16 cellular contexts compared by ENCODE assay signal in the genomic region with DNA sequence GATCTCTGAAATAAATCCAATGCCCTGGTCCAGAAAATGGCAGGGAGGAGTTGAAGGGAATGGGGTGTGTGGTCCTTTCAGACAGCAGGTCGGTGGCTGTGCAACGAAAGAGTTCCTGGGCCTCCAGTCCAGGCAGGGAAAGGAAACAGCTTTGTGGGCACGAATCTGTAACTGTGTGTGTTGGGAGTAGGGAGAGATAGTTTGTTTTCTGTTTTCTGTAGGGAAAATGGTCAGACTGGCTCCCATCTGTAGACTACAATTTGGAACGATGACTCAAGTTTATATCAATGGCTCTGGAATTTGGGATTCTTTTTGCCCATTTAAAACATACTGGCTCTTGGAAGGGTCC. TPM values are rescaled to one million over a fixed set of nuclear protein-coding genes. Genes with fewer than 3 reads are reported as not detected.
DNase-seq lines count a peak whose midpoint lies in the region; ATAC-seq, FAIRE-seq and TF ChIP-seq lines count a peak whose summit lies in the region.
"Had no signal": no experiment of that assay in that cellular context is flagged by ENCODE, and none has a peak within 500 bp of the region (broad histone marks: within the 10 kb centered on the region; RNA-seq: fewer than 3 reads in every experiment).

No MANE protein-coding gene starts in this region.

- no peaks in the 10 kb centered on the region for H3K9me2 ChIP-seq in Karpas-422 (replicated peaks; ENCODE audit: insufficient read depth, low read length)

- H4K20me1 ChIP-seq in endothelial cell of umbilical vein (replicated peaks; ENCODE audit: control insufficient read depth, extremely low read depth, insufficient read depth, low read length) (no peaks in the 10 kb centered on the region), Karpas-422 (ENCODE audit: insufficient read depth, low read depth, low read length) (no peaks in the 10 kb centered on the region)

- POLR2A ChIA-PET in endothelial cell of umbilical vein (lab: Charles Lee) = interaction anchor here (1.1 to 1.7 kb wide), 3 partner anchors 9 to 12 kb away, joined by 4 to 5 read pairs (median 5); no protein-coding TSS in a partner anchor

- H2AFZ ChIP-seq in endothelial cell of umbilical vein (ENCODE audit: low read depth, low read length) = no peak overlapping the region
- no peak overlapping the region for H2AFZ ChIP-seq in Karpas-422 (ENCODE audit: low read length)

- TF ChIP-seq POLR2A in endothelial cell of umbilical vein (IDR thresholded peaks at IDR 0.05; ENCODE audit: low read depth, low read length) = no peak
- no peak for TF ChIP-seq POLR2A in gastrocnemius medialis (IDR thresholded peaks at IDR 0.05)
- no peak for TF ChIP-seq POLR2A in GM12891 (IDR thresholded peaks at IDR 0.05; ENCODE audit: low read depth, low read length)

- H3K4me3 ChIP-seq in endothelial cell of umbilical vein (replicated peaks in 1 of 3; ENCODE audit: insufficient read depth in 1 of 3, low read depth in 1 of 3, low read length in 3 of 3) (peak overlapping the region; percentile 31 to 98 (median 63)), gastrocnemius medialis (peak overlapping the region; percentile 62 to 88 (median 77)), Karpas-422 (ENCODE audit: low read length) (no peak overlapping the region)
- H3K4me3 ChIP-seq: K562, testis had no signal

- H3K4me2 ChIP-seq in endothelial cell of umbilical vein (ENCODE audit: insufficient read depth, low read length) (peak overlapping the region; percentile 70), Karpas-422 (ENCODE audit: low read depth, low read length, poor library complexity, severe bottlenecking) (no peak overlapping the region)

- no peaks in the 10 kb centered on the region for H3K9me1 ChIP-seq in endothelial cell of umbilical vein (replicated peaks; ENCODE audit: control insufficient read depth, extremely low read depth, insufficient read depth, low read length)

- FAIRE-seq in endothelial cell of umbilical vein (lab: Jason Lieb, UNC) = no peak
- no peak for FAIRE-seq in GM12891 (lab: Jason Lieb, UNC)
- FAIRE-seq: K562 had no signal

- H3K9ac ChIP-seq in endothelial cell of umbilical vein (replicated peaks; ENCODE audit: extremely low read depth, insufficient read depth, low read length) = peak overlapping the region; percentile 85
- H3K9ac ChIP-seq in Karpas-422 (ENCODE audit: low read length) = no peak overlapping the region

- H3K27me3 ChIP-seq in endothelial cell of umbilical vein (ENCODE audit: control insufficient read depth in 2 of 2, insufficient read depth in 2 of 2, low read length in 2 of 2) = no peaks in the 10 kb centered on the region
- no peaks in the 10 kb centered on the region for H3K27me3 ChIP-seq in gastrocnemius medialis
- no peaks in the 10 kb centered on the region for H3K27me3 ChIP-seq in Karpas-422 (ENCODE audit: low read length)

- in situ Hi-C loops in gastrocnemius medialis (cut with MboI; ENCODE audit: low sequenced_read_pairs in 4 of 4) = loop anchor here in 2 of 4 donors (5.0 to 25.0 kb wide), 3 partner anchors 956 to 1311 kb away; partner anchors contain the start of genes CBX3 (in 1 of the 2) and HNRNPA2B1 (in 1 of the 2)

- H3K79me2 ChIP-seq in endothelial cell of umbilical vein (ENCODE audit: control insufficient read depth, insufficient read depth, low read length) = peaks cover 98% of the 10 kb centered on the region
- no peaks in the 10 kb centered on the region for H3K79me2 ChIP-seq in Karpas-422 (ENCODE audit: low read length)

- TF ChIP-seq CTCF in endothelial cell of umbilical vein (IDR thresholded peaks at IDR 0.05; ENCODE audit: extremely low read depth in 1 of 2, insufficient read depth in 1 of 2, low read depth in 1 of 2, low read length in 2 of 2) (no peak), gastrocnemius medialis (IDR thresholded peaks at IDR 0.05 in 4 of 5, conservative IDR thresholded peaks at IDR 0.05 in 1 of 5) (no peak)

- H3K27ac ChIP-seq in endothelial cell of umbilical vein (ENCODE audit: insufficient read depth, low read depth, low read length) = peak overlapping the region; percentile 91
- H3K27ac ChIP-seq in gastrocnemius medialis = peak overlapping the region; percentile 90 to 99 (median 95)
- H3K27ac ChIP-seq in Karpas-422 (ENCODE audit: low read length) = no peak overlapping the region
- H3K27ac ChIP-seq: neutrophil, testis had no signal

- dilution Hi-C loops in endothelial cell of umbilical vein (cut with MboI; ENCODE audit: extremely low pct_ligation_motif_present, low sequenced_read_pairs) = loop anchor here (10.0 to 25.0 kb wide), 3 partner anchors 313 to 981 kb away; no protein-coding TSS in a partner anchor

- no peaks in the 10 kb centered on the region for H3K9me3 ChIP-seq in endothelial cell of umbilical vein (replicated peaks; ENCODE audit: control insufficient read depth, insufficient read depth, low read length)
- H3K9me3 ChIP-seq in gastrocnemius medialis = no peaks in the 10 kb centered on the region
- no peaks in the 10 kb centered on the region for H3K9me3 ChIP-seq in Karpas-422 (ENCODE audit: low read length)
- H3K9me3 ChIP-seq: neutrophil, testis had no signal

- no peak for ATAC-seq in gastrocnemius medialis
- ATAC-seq: K562 had no signal

- DNase-seq in EH (ENCODE audit: low read depth) = peak; percentile 89
- DNase-seq in HT1080 (ENCODE audit: low read depth) = peak; percentile 49
- DNase-seq in endothelial cell of umbilical vein (ENCODE audit: low read depth, low spot score) = no peak
- peak in 1 of 2 donors; percentile 17 for DNase-seq in gastrocnemius medialis
- no peak for DNase-seq in middle frontal gyrus (ENCODE audit: extremely low spot score, low spot score)
- DNase-seq in GM12891 (ENCODE audit: insufficient read length, low spot score) = no peak
- DNase-seq in AG08396 (ENCODE audit: low spot score) = no peak
- DNase-seq in Karpas-422 = no peak
- DNase-seq: activated naive CD8-positive, alpha-beta T cell treated with anti-CD3 and anti-CD28 coated beads for 36 hours; DMS53; stimulated activated CD4-positive, alpha-beta T cell treated with anti-CD3 and anti-CD28 coated beads, Interleukin-2, amount 100 ng/mL, for 48 hours; testis had no signal

- H3K36me3 ChIP-seq in endothelial cell of umbilical vein (ENCODE audit: control insufficient read depth in 2 of 2, extremely low read depth in 1 of 2, insufficient read depth in 2 of 2, low read length in 2 of 2) = peaks cover 2 to 7% of the 10 kb centered on the region in 2 experiments
- H3K36me3 ChIP-seq in gastrocnemius medialis = no peaks in the 10 kb centered on the region
- no peaks in the 10 kb centered on the region for H3K36me3 ChIP-seq in Karpas-422 (ENCODE audit: insufficient read depth, low read length)
- H3K36me3 ChIP-seq: neutrophil had no signal

- intact Hi-C loops in endothelial cell of umbilical vein (cut with micrococcal nuclease) = loop anchor here (2.0 kb wide), 1 partner anchor 49 kb away; no protein-coding TSS in a partner anchor
- intact Hi-C loops in gastrocnemius medialis (cut with DNase I; ENCODE audit: low total_unique reads) = loop anchor here (5.0 to 10.0 kb wide), 2 partner anchors 36 to 1403 kb away; partner anchors contain the start of gene HOXA4

- H3K4me1 ChIP-seq in endothelial cell of umbilical vein (ENCODE audit: control insufficient read depth, extremely low read depth, insufficient read depth, low read length) = peaks cover 45% of the 10 kb centered on the region
- H3K4me1 ChIP-seq in gastrocnemius medialis = peaks cover 9 to 51% of the 10 kb centered on the region in 2 donors
- no peaks in the 10 kb centered on the region for H3K4me1 ChIP-seq in Karpas-422 (ENCODE audit: low read length)

- BruUV-seq in endothelial cell of umbilical vein (replicated peaks; lab: Mats Ljungman, UMichigan) = no TSS peak

- CTCF ChIA-PET in endothelial cell of umbilical vein (lab: Charles Lee) = interaction anchor here (0.7 to 7.4 kb wide), 8 partner anchors 9 to 798 kb away, joined by 3 to 86 read pairs (median 9); partner anchors contain the start of genes HOXA3, HOXA5 and HOXA6

RNA-seq across cellular contexts. Expression of gene HOXA9, which starts 2.6 kb away (rescaled TPM):
- total RNA-seq in HT1080 (2014; rRNA removed; shearing (Covaris generic)) = 33.8 and 45.8 TPM in 2 replicates
- polyA plus RNA-seq in HT1080 (2015; cell fraction: cytosol; rRNA removed) = 51.8 and 53.3 TPM in 2 replicates
- polyA plus RNA-seq in HT1080 (2015; cell fraction: nucleus; rRNA removed) = 78.8 and 88.3 TPM in 2 replicates
- total RNA-seq in endothelial cell of umbilical vein = 61.6 and 62.9 TPM in 2 replicates
- polyA plus RNA-seq in endothelial cell of umbilical vein = 47.2 and 84.1 TPM in 2 replicates
- polyA plus RNA-seq in endothelial cell of umbilical vein (2011; cell fraction: cytosol; rRNA removed) = 44.6 and 46.3 TPM in 2 replicates
- polyA plus RNA-seq in endothelial cell of umbilical vein (2011; cell fraction: nucleus; rRNA removed) = 94.3 and 108 TPM in 2 replicates
- 32.3 and 47.7 TPM in 2 replicates for polyA plus RNA-seq in endothelial cell of umbilical vein (2012)
- 8.0 and 11.3 TPM in 2 replicates for polyA minus RNA-seq in endothelial cell of umbilical vein
- not detected for polyA minus RNA-seq in endothelial cell of umbilical vein (2011; cell fraction: cytosol; rRNA and poly(A)+ RNA removed)
- polyA minus RNA-seq in endothelial cell of umbilical vein (2011; cell fraction: nucleus; rRNA and poly(A)+ RNA removed) = 14.0 and 22.7 TPM in 2 replicates
- total RNA-seq in gastrocnemius medialis = 10 to 100 TPM; 18.9 to 30.3 (median 19.5) TPM
- not detected for polyA plus RNA-seq in GM12891 (2012; ENCODE audit: low read depth, missing spikeins)
- total RNA-seq in Karpas-422 (2014; rRNA removed; shearing (Covaris generic); ENCODE audit: low replicate concordance) = not detected in 2 replicates
- total RNA-seq: activated naive CD8-positive, alpha-beta T cell treated with anti-CD3 and anti-CD28 coated beads for 36 hours; endodermal cell; K562; Right ventricle myocardium superior had no signal
- polyA plus RNA-seq: K562 had no signal

RNA-seq across cellular contexts. Expression of gene HOXA10, which starts 6.2 kb away (rescaled TPM):
- 22.7 and 29.3 TPM in 2 replicates for total RNA-seq in HT1080 (2014; rRNA removed; shearing (Covaris generic))
- 23.2 and 26.9 TPM in 2 replicates for polyA plus RNA-seq in HT1080 (2015; cell fraction: cytosol; rRNA removed)
- 13.9 and 15.3 TPM in 2 replicates for polyA plus RNA-seq in HT1080 (2015; cell fraction: nucleus; rRNA removed)
- total RNA-seq in endothelial cell of umbilical vein (24.4 and 27.6 TPM in 2 replicates), gastrocnemius medialis (10 to 100 TPM; 24.6 to 61.2 (median 40.0) TPM)
- 23.7 and 30.3 TPM in 2 replicates for polyA plus RNA-seq in endothelial cell of umbilical vein
- 15.8 and 19.0 TPM in 2 replicates for polyA plus RNA-seq in endothelial cell of umbilical vein (2011; cell fraction: cytosol; rRNA removed)
- polyA plus RNA-seq in endothelial cell of umbilical vein (2011; cell fraction: nucleus; rRNA removed) = 16.7 TPM in 2 replicates
- polyA plus RNA-seq in endothelial cell of umbilical vein (2012) = 15.1 and 20.3 TPM in 2 replicates
- polyA minus RNA-seq in endothelial cell of umbilical vein = 24.4 and 30.3 TPM in 2 replicates
- 3.2 TPM for polyA minus RNA-seq in endothelial cell of umbilical vein (2011; cell fraction: cytosol; rRNA and poly(A)+ RNA removed)
- polyA minus RNA-seq in endothelial cell of umbilical vein (2011; cell fraction: nucleus; rRNA and poly(A)+ RNA removed) = 8.0 and 9.1 TPM in 2 replicates
- polyA plus RNA-seq in GM12891 (2012; ENCODE audit: low read depth, missing spikeins) = not detected
- not detected in 2 replicates for total RNA-seq in Karpas-422 (2014; rRNA removed; shearing (Covaris generic); ENCODE audit: low replicate concordance)
- total RNA-seq: activated naive CD8-positive, alpha-beta T cell treated with anti-CD3 and anti-CD28 coated beads for 36 hours; endodermal cell; K562; Right ventricle myocardium superior had no signal
- polyA plus RNA-seq: K562 had no signal

RNA-seq across cellular contexts. Expression of gene HOXA7, which starts 11.4 kb away (rescaled TPM):
- not detected in 2 replicates for total RNA-seq in HT1080 (2014; rRNA removed; shearing (Covaris generic))
- polyA plus RNA-seq in HT1080 (2015; cell fraction: cytosol; rRNA removed) = 0.41 and 1.0 TPM in 2 replicates
- polyA plus RNA-seq in HT1080 (2015; cell fraction: nucleus; rRNA removed) = 0.07 and 0.34 TPM in 2 replicates
- 15.6 and 18.5 TPM in 2 replicates for total RNA-seq in endothelial cell of umbilical vein
- polyA plus RNA-seq in endothelial cell of umbilical vein = 16.9 and 18.1 TPM in 2 replicates
- 13.0 and 13.8 TPM in 2 replicates for polyA plus RNA-seq in endothelial cell of umbilical vein (2011; cell fraction: cytosol; rRNA removed)
- polyA plus RNA-seq in endothelial cell of umbilical vein (2011; cell fraction: nucleus; rRNA removed) = 5.6 and 8.3 TPM in 2 replicates
- polyA plus RNA-seq in endothelial cell of umbilical vein (2012) = 13.9 and 16.0 TPM in 2 replicates
- polyA minus RNA-seq in endothelial cell of umbilical vein = 8.6 and 9.4 TPM in 2 replicates
- 5.9 TPM for polyA minus RNA-seq in endothelial cell of umbilical vein (2011; cell fraction: cytosol; rRNA and poly(A)+ RNA removed)
- polyA minus RNA-seq in endothelial cell of umbilical vein (2011; cell fraction: nucleus; rRNA and poly(A)+ RNA removed) = 3.8 and 4.1 TPM in 2 replicates
- 10 to 100 TPM in 1 of 4 donors, 1 to 10 TPM in 3; 5.3 to 12.8 (median 8.6) TPM for total RNA-seq in gastrocnemius medialis
- polyA plus RNA-seq in GM12891 (2012; ENCODE audit: low read depth, missing spikeins) = not detected
- 7.5 and 10.2 TPM in 2 replicates for total RNA-seq in Karpas-422 (2014; rRNA removed; shearing (Covaris generic); ENCODE audit: low replicate concordance)
- total RNA-seq: activated naive CD8-positive, alpha-beta T cell treated with anti-CD3 and anti-CD28 coated beads for 36 hours; endodermal cell; K562; Right ventricle myocardium superior had no signal
- polyA plus RNA-seq: K562 had no signal

RNA-seq across cellular contexts. Expression of gene HOXA3, which starts 15.5 kb away (rescaled TPM):
- not detected in 2 replicates for total RNA-seq in HT1080 (2014; rRNA removed; shearing (Covaris generic))
- polyA plus RNA-seq in HT1080 (2015; cell fraction: cytosol; rRNA removed) = 0.12 and 0.26 TPM in 2 replicates
- 0.39 and 0.65 TPM in 2 replicates for polyA plus RNA-seq in HT1080 (2015; cell fraction: nucleus; rRNA removed)
- 12.0 and 14.0 TPM in 2 replicates for total RNA-seq in endothelial cell of umbilical vein
- polyA plus RNA-seq in endothelial cell of umbilical vein = 4.2 and 4.7 TPM in 2 replicates
- polyA plus RNA-seq in endothelial cell of umbilical vein (2011; cell fraction: cytosol; rRNA removed) = 1.5 and 2.4 TPM in 2 replicates
- 14.0 and 14.1 TPM in 2 replicates for polyA plus RNA-seq in endothelial cell of umbilical vein (2011; cell fraction: nucleus; rRNA removed)
- 4.6 and 5.6 TPM in 2 replicates for polyA plus RNA-seq in endothelial cell of umbilical vein (2012)
- polyA minus RNA-seq in endothelial cell of umbilical vein = 1.6 and 2.0 TPM in 2 replicates
- not detected for polyA minus RNA-seq in endothelial cell of umbilical vein (2011; cell fraction: cytosol; rRNA and poly(A)+ RNA removed)
- 7.1 and 20.1 TPM in 2 replicates for polyA minus RNA-seq in endothelial cell of umbilical vein (2011; cell fraction: nucleus; rRNA and poly(A)+ RNA removed)
- 1 to 10 TPM in 3 of 4 donors, under 1 TPM in 1; 0.53 to 6.2 (median 3.0) TPM for total RNA-seq in gastrocnemius medialis
- not detected for polyA plus RNA-seq in GM12891 (2012; ENCODE audit: low read depth, missing spikeins)
- total RNA-seq in Karpas-422 (2014; rRNA removed; shearing (Covaris generic); ENCODE audit: low replicate concordance) = 1.3 TPM in 2 replicates
- total RNA-seq: activated naive CD8-positive, alpha-beta T cell treated with anti-CD3 and anti-CD28 coated beads for 36 hours; endodermal cell had no signal

RNA-seq across cellular contexts. Expression of gene HOXA11, which starts 17.1 kb away (rescaled TPM):
- total RNA-seq in HT1080 (2014; rRNA removed; shearing (Covaris generic)) = not detected in 2 replicates
- not detected in 2 replicates for polyA plus RNA-seq in HT1080 (2015; cell fraction: cytosol; rRNA removed)
- not detected in 2 replicates for polyA plus RNA-seq in HT1080 (2015; cell fraction: nucleus; rRNA removed)
- total RNA-seq in endothelial cell of umbilical vein (15.2 and 16.7 TPM in 2 replicates), gastrocnemius medialis (1 to 10 TPM; 5.1 to 7.9 (median 6.4) TPM)
- 10.4 and 10.8 TPM in 2 replicates for polyA plus RNA-seq in endothelial cell of umbilical vein
- 8.2 and 9.7 TPM in 2 replicates for polyA plus RNA-seq in endothelial cell of umbilical vein (2011; cell fraction: cytosol; rRNA removed)
- 4.6 and 5.5 TPM in 2 replicates for polyA plus RNA-seq in endothelial cell of umbilical vein (2011; cell fraction: nucleus; rRNA removed)
- polyA plus RNA-seq in endothelial cell of umbilical vein (2012) = 11.6 TPM in 2 replicates
- 6.6 and 8.6 TPM in 2 replicates for polyA minus RNA-seq in endothelial cell of umbilical vein
- polyA minus RNA-seq in endothelial cell of umbilical vein (2011; cell fraction: cytosol; rRNA and poly(A)+ RNA removed) = 2.8 TPM
- polyA minus RNA-seq in endothelial cell of umbilical vein (2011; cell fraction: nucleus; rRNA and poly(A)+ RNA removed) = 3.6 and 3.7 TPM in 2 replicates
- not detected for polyA plus RNA-seq in GM12891 (2012; ENCODE audit: low read depth, missing spikeins)
- total RNA-seq in Karpas-422 (2014; rRNA removed; shearing (Covaris generic); ENCODE audit: low replicate concordance) = not detected in 2 replicates
- total RNA-seq: endodermal cell, K562, Right ventricle myocardium superior had no signal
- polyA plus RNA-seq: K562 had no signal

Comparison
In these comparisons a context has a peak if more than half of its experiments do, and no peak if none do; other contexts are left out.
1. DNase-seq: peak in EH (single experiment) and HT1080 (single experiment); none in endothelial cell of umbilical vein (single experiment), middle frontal gyrus (single experiment), GM12891 (single experiment), AG08396 (single experiment) and Karpas-422 (single experiment).
2. RNA of gene HOXA9, which starts 2.6 kb away (total RNA-seq): 61.6 to 62.9 TPM in endothelial cell of umbilical vein, 33.8 to 45.8 TPM in HT1080 and 18.9 to 30.3 TPM in gastrocnemius medialis; not detected in Karpas-422; every median in the first group is over 10 times any median in the second.
3. RNA of gene HOXA10, which starts 6.2 kb away (total RNA-seq): 24.6 to 61.2 TPM in gastrocnemius medialis, 22.7 to 29.3 TPM in HT1080 and 24.4 to 27.6 TPM in endothelial cell of umbilical vein; not detected in Karpas-422; every median in the first group is over 10 times any median in the second.